Comparison of ENCODE assay signal across 1 cellular context in genomic region chr12:66169221-66170170, GRCh38.
TF ChIP-seq lines count a peak whose summit lies in the region.

TSS of gene TMBIM4 (minus strand) at chr12:66169996. CDS start at chr12:66169951, 45 bp downstream.

TF ChIP-seq in HepG2, 621 proteins besides CTCF, POLR2A, EP300 and RAD21 (continued from another document and continues in another):
- TF ChIP-seq ZNF318 (CRISPR knock-in tag; IDR thresholded peaks at IDR 0.05) (peak; percentile 84; the same call in 1 of the 2 replicates), RNF2 (conservative IDR thresholded peaks at IDR 0.05; ENCODE audit: low read depth) (0 out of 2 replicates have a peak, but pooled peaks have one; percentile 51), ZNF781 (CRISPR knock-in tag; IDR thresholded peaks at IDR 0.05; ENCODE audit: borderline replicate concordance, not compliant biosample characterization) (no peak), PCBP2 (optimal IDR thresholded peaks at IDR 0.05; ENCODE audit: low read depth, low read length, poor library complexity, severe bottlenecking) (no peak), JDP2 (CRISPR knock-in tag; IDR thresholded peaks at IDR 0.05; ENCODE audit: borderline replicate concordance) (no peak), ZNF780A (CRISPR knock-in tag; IDR thresholded peaks at IDR 0.05) (peak; percentile 58), SSRP1 (CRISPR knock-in tag; IDR thresholded peaks at IDR 0.05) (no peak), SIN3B (IDR thresholded peaks at IDR 0.05; ENCODE audit: low read length) (no peak), RELA (CRISPR knock-in tag; IDR thresholded peaks at IDR 0.05) (no peak), HMG20A (CRISPR knock-in tag; IDR thresholded peaks at IDR 0.05; ENCODE audit: borderline replicate concordance) (no peak), KLF15 (CRISPR knock-in tag; IDR thresholded peaks at IDR 0.05; ENCODE audit: borderline replicate concordance) (no peak), ZNF562 (CRISPR knock-in tag; IDR thresholded peaks at IDR 0.05; ENCODE audit: borderline replicate concordance) (no peak; the same call in 1 of the 2 replicates), NPAS2 (CRISPR knock-in tag; IDR thresholded peaks at IDR 0.05; ENCODE audit: borderline replicate concordance) (no peak), KAT8 (CRISPR knock-in tag; IDR thresholded peaks at IDR 0.05) (peak; percentile 95), BHLHE40 (IDR thresholded peaks at IDR 0.05; ENCODE audit: low read length) (no peak), ONECUT2 (CRISPR knock-in tag; IDR thresholded peaks at IDR 0.05) (no peak), NKX3-1 (CRISPR knock-in tag; IDR thresholded peaks at IDR 0.05) (no peak), HNRNPL (IDR thresholded peaks at IDR 0.05; ENCODE audit: low read depth, low read length) (0 out of 2 replicates have a peak, but pooled peaks have one; percentile 59), FOXP4 (CRISPR knock-in tag; IDR thresholded peaks at IDR 0.05) (peak; percentile 36; the same call in 1 of the 2 replicates), ZNF354B (CRISPR knock-in tag; IDR thresholded peaks at IDR 0.05) (no peak), BORCS8-MEF2B (CRISPR knock-in tag; IDR thresholded peaks at IDR 0.05) (peak; percentile 68), ZHX1 (CRISPR knock-in tag; IDR thresholded peaks at IDR 0.05; ENCODE audit: low read depth) (peak; percentile 87), HMGXB4 (CRISPR knock-in tag; IDR thresholded peaks at IDR 0.05; ENCODE audit: borderline replicate concordance in 1 of 2, low read depth in 1 of 2) (peak; percentile 96 to 97)
- TF ChIP-seq, protein P1, sequence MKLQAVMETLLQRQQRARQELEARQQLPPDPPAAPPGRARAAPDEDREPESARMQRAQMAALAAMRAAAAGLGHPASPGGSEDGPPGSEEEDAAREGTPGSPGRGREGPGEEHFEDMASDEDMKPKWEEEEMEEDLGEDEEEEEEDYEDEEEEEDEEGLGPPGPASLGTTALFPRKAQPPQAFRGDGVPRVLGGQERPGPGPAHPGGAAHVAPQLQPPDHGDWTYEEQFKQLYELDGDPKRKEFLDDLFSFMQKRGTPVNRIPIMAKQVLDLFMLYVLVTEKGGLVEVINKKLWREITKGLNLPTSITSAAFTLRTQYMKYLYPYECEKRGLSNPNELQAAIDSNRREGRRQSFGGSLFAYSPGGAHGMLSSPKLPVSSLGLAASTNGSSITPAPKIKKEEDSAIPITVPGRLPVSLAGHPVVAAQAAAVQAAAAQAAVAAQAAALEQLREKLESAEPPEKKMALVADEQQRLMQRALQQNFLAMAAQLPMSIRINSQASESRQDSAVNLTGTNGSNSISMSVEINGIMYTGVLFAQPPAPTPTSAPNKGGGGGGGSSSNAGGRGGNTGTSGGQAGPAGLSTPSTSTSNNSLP (IDR thresholded peaks at IDR 0.05; ENCODE audit: low read depth, low read length): no peak
- TF ChIP-seq, protein P2, sequence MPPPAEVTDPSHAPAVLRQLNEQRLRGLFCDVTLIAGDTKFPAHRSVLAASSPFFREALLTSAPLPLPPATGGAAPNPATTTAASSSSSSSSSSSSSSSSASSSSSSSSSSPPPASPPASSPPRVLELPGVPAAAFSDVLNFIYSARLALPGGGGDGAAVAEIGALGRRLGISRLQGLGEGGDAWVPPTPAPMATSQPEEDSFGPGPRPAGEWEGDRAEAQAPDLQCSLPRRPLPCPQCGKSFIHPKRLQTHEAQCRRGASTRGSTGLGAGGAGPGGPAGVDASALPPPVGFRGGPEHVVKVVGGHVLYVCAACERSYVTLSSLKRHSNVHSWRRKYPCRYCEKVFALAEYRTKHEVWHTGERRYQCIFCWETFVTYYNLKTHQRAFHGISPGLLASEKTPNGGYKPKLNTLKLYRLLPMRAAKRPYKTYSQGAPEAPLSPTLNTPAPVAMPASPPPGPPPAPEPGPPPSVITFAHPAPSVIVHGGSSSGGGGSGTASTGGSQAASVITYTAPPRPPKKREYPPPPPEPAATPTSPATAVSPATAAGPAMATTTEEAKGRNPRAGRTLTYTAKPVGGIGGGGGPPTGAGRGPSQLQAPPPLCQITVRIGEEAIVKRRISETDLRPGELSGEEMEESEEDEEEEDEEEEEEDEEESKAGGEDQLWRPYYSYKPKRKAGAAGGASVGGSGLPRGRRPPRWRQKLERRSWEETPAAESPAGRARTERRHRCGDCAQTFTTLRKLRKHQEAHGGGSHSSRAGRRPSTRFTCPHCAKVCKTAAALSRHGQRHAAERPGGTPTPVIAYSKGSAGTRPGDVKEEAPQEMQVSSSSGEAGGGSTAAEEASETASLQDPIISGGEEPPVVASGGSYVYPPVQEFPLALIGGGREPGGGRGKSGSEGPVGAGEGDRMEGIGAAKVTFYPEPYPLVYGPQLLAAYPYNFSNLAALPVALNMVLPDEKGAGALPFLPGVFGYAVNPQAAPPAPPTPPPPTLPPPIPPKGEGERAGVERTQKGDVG (CRISPR knock-in tag; IDR thresholded peaks at IDR 0.05; ENCODE audit: borderline replicate concordance): no peak
- TF ChIP-seq, protein P3, sequence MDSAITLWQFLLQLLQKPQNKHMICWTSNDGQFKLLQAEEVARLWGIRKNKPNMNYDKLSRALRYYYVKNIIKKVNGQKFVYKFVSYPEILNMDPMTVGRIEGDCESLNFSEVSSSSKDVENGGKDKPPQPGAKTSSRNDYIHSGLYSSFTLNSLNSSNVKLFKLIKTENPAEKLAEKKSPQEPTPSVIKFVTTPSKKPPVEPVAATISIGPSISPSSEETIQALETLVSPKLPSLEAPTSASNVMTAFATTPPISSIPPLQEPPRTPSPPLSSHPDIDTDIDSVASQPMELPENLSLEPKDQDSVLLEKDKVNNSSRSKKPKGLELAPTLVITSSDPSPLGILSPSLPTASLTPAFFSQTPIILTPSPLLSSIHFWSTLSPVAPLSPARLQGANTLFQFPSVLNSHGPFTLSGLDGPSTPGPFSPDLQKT (CRISPR knock-in tag; IDR thresholded peaks at IDR 0.05; ENCODE audit: borderline replicate concordance): no peak
- TF ChIP-seq, protein P4, sequence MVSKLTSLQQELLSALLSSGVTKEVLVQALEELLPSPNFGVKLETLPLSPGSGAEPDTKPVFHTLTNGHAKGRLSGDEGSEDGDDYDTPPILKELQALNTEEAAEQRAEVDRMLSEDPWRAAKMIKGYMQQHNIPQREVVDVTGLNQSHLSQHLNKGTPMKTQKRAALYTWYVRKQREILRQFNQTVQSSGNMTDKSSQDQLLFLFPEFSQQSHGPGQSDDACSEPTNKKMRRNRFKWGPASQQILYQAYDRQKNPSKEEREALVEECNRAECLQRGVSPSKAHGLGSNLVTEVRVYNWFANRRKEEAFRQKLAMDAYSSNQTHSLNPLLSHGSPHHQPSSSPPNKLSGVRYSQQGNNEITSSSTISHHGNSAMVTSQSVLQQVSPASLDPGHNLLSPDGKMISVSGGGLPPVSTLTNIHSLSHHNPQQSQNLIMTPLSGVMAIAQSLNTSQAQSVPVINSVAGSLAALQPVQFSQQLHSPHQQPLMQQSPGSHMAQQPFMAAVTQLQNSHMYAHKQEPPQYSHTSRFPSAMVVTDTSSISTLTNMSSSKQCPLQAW (CRISPR knock-in tag; IDR thresholded peaks at IDR 0.05): peak; percentile 73
- TF ChIP-seq, protein P5, sequence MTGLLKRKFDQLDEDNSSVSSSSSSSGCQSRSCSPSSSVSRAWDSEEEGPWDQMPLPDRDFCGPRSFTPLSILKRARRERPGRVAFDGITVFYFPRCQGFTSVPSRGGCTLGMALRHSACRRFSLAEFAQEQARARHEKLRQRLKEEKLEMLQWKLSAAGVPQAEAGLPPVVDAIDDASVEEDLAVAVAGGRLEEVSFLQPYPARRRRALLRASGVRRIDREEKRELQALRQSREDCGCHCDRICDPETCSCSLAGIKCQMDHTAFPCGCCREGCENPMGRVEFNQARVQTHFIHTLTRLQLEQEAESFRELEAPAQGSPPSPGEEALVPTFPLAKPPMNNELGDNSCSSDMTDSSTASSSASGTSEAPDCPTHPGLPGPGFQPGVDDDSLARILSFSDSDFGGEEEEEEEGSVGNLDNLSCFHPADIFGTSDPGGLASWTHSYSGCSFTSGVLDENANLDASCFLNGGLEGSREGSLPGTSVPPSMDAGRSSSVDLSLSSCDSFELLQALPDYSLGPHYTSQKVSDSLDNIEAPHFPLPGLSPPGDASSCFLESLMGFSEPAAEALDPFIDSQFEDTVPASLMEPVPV (CRISPR knock-in tag; IDR thresholded peaks at IDR 0.05): peak; percentile 42
